Comparison of ENCODE assay signal across 8 cellular contexts in the genomic region with DNA sequence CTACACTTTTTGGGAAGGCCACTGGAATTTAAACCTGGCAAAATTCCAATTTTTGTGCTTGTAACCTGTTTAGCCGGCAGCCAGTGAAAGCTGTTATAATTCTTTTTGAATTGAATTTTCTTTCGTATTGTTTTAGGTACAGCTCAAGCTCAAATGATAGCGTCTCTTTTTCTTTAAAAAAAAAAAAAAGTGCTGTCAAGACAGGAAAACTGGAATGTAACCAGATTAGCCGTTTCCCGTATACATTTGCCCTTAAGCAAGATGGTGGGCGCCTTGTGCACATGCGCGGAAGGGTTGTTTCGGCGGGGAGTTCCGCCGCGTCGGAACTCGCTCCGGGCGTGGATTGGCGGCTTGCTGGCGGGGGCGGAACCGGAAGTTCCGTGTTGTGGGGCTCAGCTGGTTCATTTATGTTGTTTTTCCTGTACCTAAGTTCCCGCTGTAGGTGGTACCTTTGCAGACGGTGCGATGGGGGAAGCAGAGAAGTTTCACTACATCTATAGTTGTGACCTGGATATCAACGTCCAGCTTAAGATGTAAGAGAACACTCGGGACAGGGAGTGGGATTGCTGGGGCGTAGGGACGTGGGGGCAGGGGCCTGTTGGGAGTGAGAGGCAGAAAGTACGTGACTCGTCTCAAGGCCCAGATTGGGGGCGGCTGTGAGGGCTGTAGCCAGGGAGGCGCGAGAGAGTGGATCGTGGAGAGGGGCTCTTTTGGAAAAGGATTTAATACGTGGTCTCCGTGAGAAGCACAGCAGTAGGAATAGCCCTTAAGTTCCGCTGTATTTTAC. TPM values are rescaled to one million over a fixed set of nuclear protein-coding genes. Genes with fewer than 3 reads are reported as not detected.
DNase-seq lines count a peak whose midpoint lies in the region; ATAC-seq, FAIRE-seq and TF ChIP-seq lines count a peak whose summit lies in the region.

A gene (plus strand): TSS at position 408 of the 787 bp plus-strand sequence. CDS start 58 bp downstream, at position 466.

- peaks cover 22% of the 10 kb centered on the region for H3K36me3 Mint-ChIP-seq in activated naive CD8-positive, alpha-beta T cell treated with anti-CD3 and anti-CD28 coated beads, Interleukin-2, amount 50 U/mL, for 24 hours (ENCODE audit: low read depth)

- H3K4me3 ChIP-seq in GM12865 (ENCODE audit: low read depth, low read length) (peak within 1 kb of the TSS; percentile 92), pancreas (peak within 1 kb of the TSS; percentile 62 to 84 (median 66)), tibial artery (peak within 1 kb of the TSS; percentile 84 to 93)

- H3K4me1 Mint-ChIP-seq in activated naive CD8-positive, alpha-beta T cell treated with anti-CD3 and anti-CD28 coated beads, Interleukin-2, amount 50 U/mL, for 24 hours = peaks cover 40% of the 10 kb centered on the region

- WGBS in pancreas, 2 donors = 0 to 1% methylated on average over 38 of the region's 38 CpGs

- H3K36me3 ChIP-seq in pancreas (no peaks in the 10 kb centered on the region), tibial artery (peaks cover 6 to 27% (median 8%) of the 10 kb centered on the region in 3 donors)

- no peak for TF ChIP-seq CTCF in GM12865 (IDR thresholded peaks at IDR 0.05; ENCODE audit: insufficient read depth, low read depth, low read length, missing control alignments)
- no peak for TF ChIP-seq CTCF in pancreas (IDR thresholded peaks at IDR 0.05)
- no peak for TF ChIP-seq CTCF in tibial artery (IDR thresholded peaks at IDR 0.05)

- H3K27me3 Mint-ChIP-seq in activated naive CD8-positive, alpha-beta T cell treated with anti-CD3 and anti-CD28 coated beads, Interleukin-2, amount 50 U/mL, for 24 hours = peaks cover 2% of the 10 kb centered on the region

- H3K9me3 Mint-ChIP-seq in activated naive CD8-positive, alpha-beta T cell treated with anti-CD3 and anti-CD28 coated beads, Interleukin-2, amount 50 U/mL, for 24 hours = no peaks in the 10 kb centered on the region

- FAIRE-seq in pancreas (lab: Jason Lieb, UNC) = peak; percentile 99

- peak within 1 kb of the TSS; percentile 97 for H3K27ac Mint-ChIP-seq in activated naive CD8-positive, alpha-beta T cell treated with anti-CD3 and anti-CD28 coated beads, Interleukin-2, amount 50 U/mL, for 24 hours

- peak within 1 kb of the TSS; percentile 96 for H3K4me3 Mint-ChIP-seq in activated naive CD8-positive, alpha-beta T cell treated with anti-CD3 and anti-CD28 coated beads, Interleukin-2, amount 50 U/mL, for 24 hours

- H3K9me3 ChIP-seq in pancreas = no peaks in the 10 kb centered on the region
- no peaks in the 10 kb centered on the region for H3K9me3 ChIP-seq in tibial artery

- intact Hi-C loops in Right ventricle myocardium superior (cut with DNase I) = no loop called here
- intact Hi-C loops in pancreas (cut with DNase I) = no loop called here
- intact Hi-C loops in tibial artery (cut with DNase I; ENCODE audit: low total_unique reads) = no loop called here

- ATAC-seq in HG02763 (IDR thresholded peaks at IDR 0.05; ENCODE audit: unreplicated experiment) (peak; percentile 99), Right ventricle myocardium superior (ENCODE audit: poor library complexity) (peak; percentile 100), pancreas (peak; percentile 100)
- peak; percentile 98 for ATAC-seq in activated naive CD8-positive, alpha-beta T cell treated with anti-CD3 and anti-CD28 coated beads, Interleukin-2, amount 50 U/mL, for 24 hours

- H3K27me3 ChIP-seq in pancreas (peaks cover 0 to 5% (median 0%) of the 10 kb centered on the region in 4 donors), tibial artery (no peaks in the 10 kb centered on the region)

- peaks cover 11 to 23% (median 20%) of the 10 kb centered on the region in 3 donors for H3K4me1 ChIP-seq in pancreas
- peaks cover 0 to 31% (median 16%) of the 10 kb centered on the region in 4 donors for H3K4me1 ChIP-seq in tibial artery

- DNase-seq in GM12865 (ENCODE audit: low read depth) (peak; percentile 98), NCI-H1417 treated with DMSO at 0.1 percent for 48 hours (lab: John Stamatoyannopoulos, UW) (peak; percentile 89), SW480 (ENCODE audit: low spot score) (peak; percentile 90), Right ventricle myocardium superior (peak; percentile 98), pancreas (peak; percentile 95 to 99 (median 98)), tibial artery (peak; percentile 95 to 98)
- DNase-seq in activated naive CD8-positive, alpha-beta T cell treated with anti-CD3 and anti-CD28 coated beads, Interleukin-2, amount 50 U/mL, for 24 hours = peak; percentile 96

- H3K27ac ChIP-seq in pancreas (peak within 1 kb of the TSS; percentile 14 to 62 (median 40)), tibial artery (peak within 1 kb of the TSS; percentile 76 to 81)

RNA-seq across cellular contexts. Expression of the gene that starts here (rescaled TPM):
- total RNA-seq in Right ventricle myocardium superior (26.5 TPM), pancreas (10 to 100 TPM; 15.4 to 32.3 (median 19.5) TPM)
- polyA plus RNA-seq in pancreas = 10 to 100 TPM; 16.0 to 23.9 TPM

Comparison
In these comparisons a context has a peak if more than half of its experiments do, and no peak if none do; other contexts are left out.
1. Peak in every context shown above with its lines: DNase-seq, ATAC-seq, H3K4me3 ChIP-seq and H3K27ac ChIP-seq.